ENCODE assay signal across 14 cellular contexts in genomic region chr3:190265795-190266194, GRCh38. TPM values are rescaled to one million over a fixed set of nuclear protein-coding genes. Genes with fewer than 3 reads are reported as not detected.
DNase-seq lines count a peak whose midpoint lies in the region; ATAC-seq, FAIRE-seq and TF ChIP-seq lines count a peak whose summit lies in the region.
"Had no signal": no experiment of that assay in that cellular context is flagged by ENCODE, and none has a peak within 500 bp of the region (broad histone marks: within the 10 kb centered on the region; RNA-seq: fewer than 3 reads in every experiment).

No MANE protein-coding gene starts in this region.

- intact Hi-C loops in left lung (cut with DNase I), result no loop called here

- peaks cover 0 to 4% of the 10 kb centered on the region in 2 donors for H3K4me1 ChIP-seq in left lung
- no peaks in the 10 kb centered on the region for H3K4me1 ChIP-seq in H9 (ENCODE audit: insufficient read depth, low read length)

- no peaks in the 10 kb centered on the region for H3K27me3 ChIP-seq in left lung
- H3K27me3 ChIP-seq in H9 (ENCODE audit: insufficient read depth, low read length), result no peaks in the 10 kb centered on the region
- H3K27me3 ChIP-seq: ovary had no signal

- H3K79me1 ChIP-seq in H9 (ENCODE audit: insufficient read depth, low read depth, low read length, poor library complexity, severe bottlenecking), result no peaks in the 10 kb centered on the region

- H3K4me2 ChIP-seq in H9 (ENCODE audit: insufficient read depth, insufficient read length, low read length), result no peak overlapping the region

- H3K23ac ChIP-seq in H9 (ENCODE audit: insufficient read length, low read depth, low read length), result no peak overlapping the region

- WGBS in H9 (ENCODE audit: extremely low coverage, insufficient read length, low lambda C conversion rate), result no CpG with 5 or more reads among the region's 3 CpGs

- DNase-seq in AG08395 (ENCODE audit: low spot score) (peak; percentile 13), cardiac fibroblast (ENCODE audit: low read depth in 2 of 2) (peak; percentile 46 to 61), left lung (no peak), RCC 7860 (ENCODE audit: low spot score) (no peak), H9 (no peak)
- no peak for DNase-seq in stimulated activated CD4-positive, alpha-beta T cell treated with anti-CD3 and anti-CD28 coated beads, Interleukin-12 subunit alpha, Interleukin-12 subunit beta, amount 100 ng/mL, for 4 hours
- DNase-seq: AML-193, erythroblast, GDM1, NCI-H446, ovary had no signal

- no peak overlapping the region for H3K4me3 Mint-ChIP-seq in activated T-helper 17 cell treated with anti-CD3 and anti-CD28 coated beads, Interleukin-2, amount 50 U/mL, for 72 hours
- no peak overlapping the region for H3K4me3 Mint-ChIP-seq in H9

- no peak overlapping the region for H2BK20ac ChIP-seq in H9 (ENCODE audit: low read depth, low read length, poor library complexity, severe bottlenecking)

- H4K91ac ChIP-seq in H9 (ENCODE audit: insufficient read length, low read depth, low read length), result no peak overlapping the region

- no peak overlapping the region for H2BK120ac ChIP-seq in H9 (ENCODE audit: low read depth, low read length, poor library complexity, severe bottlenecking)

- no peaks in the 10 kb centered on the region for H3K23me2 ChIP-seq in H9 (ENCODE audit: insufficient read length, low read depth, low read length, poor library complexity, severe bottlenecking)

- no peak overlapping the region for H3K14ac ChIP-seq in H9 (ENCODE audit: insufficient read depth, low read length)

- H2AFZ ChIP-seq in H9 (ENCODE audit: low read length), result no peak overlapping the region

- no peak; the same call in 1 of the 2 replicates for TF ChIP-seq RAD21 in Ishikawa (IDR thresholded peaks at IDR 0.05; ENCODE audit: low read depth)

- no peaks in the 10 kb centered on the region for H3K4me1 Mint-ChIP-seq in activated T-helper 17 cell treated with anti-CD3 and anti-CD28 coated beads, Interleukin-2, amount 50 U/mL, for 72 hours
- peaks cover 4 to 6% of the 10 kb centered on the region in 2 experiments for H3K4me1 Mint-ChIP-seq in H9

- peaks cover 4% of the 10 kb centered on the region for H3K9me3 Mint-ChIP-seq in activated T-helper 17 cell treated with anti-CD3 and anti-CD28 coated beads, Interleukin-2, amount 50 U/mL, for 72 hours
- no peaks in the 10 kb centered on the region for H3K9me3 Mint-ChIP-seq in H9

- no peak overlapping the region for H2BK5ac ChIP-seq in H9 (ENCODE audit: insufficient read length, low read length)

- no peak overlapping the region for H2AK5ac ChIP-seq in H9 (ENCODE audit: insufficient read length, low read length)

- no peaks in the 10 kb centered on the region for H3K36me3 Mint-ChIP-seq in activated T-helper 17 cell treated with anti-CD3 and anti-CD28 coated beads, Interleukin-2, amount 50 U/mL, for 72 hours (ENCODE audit: low read depth)
- H3K36me3 Mint-ChIP-seq in H9 (ENCODE audit: insufficient read depth in 1 of 3, low read depth in 3 of 3), result no peaks in the 10 kb centered on the region; a peak in 1 of 7 replicates

- no peaks in the 10 kb centered on the region for H3K79me2 ChIP-seq in H9 (ENCODE audit: insufficient read depth, low read length)

- H4K8ac ChIP-seq in H9 (replicated peaks; ENCODE audit: insufficient read length, low read depth, low read length), result no peak overlapping the region

- H3K27ac ChIP-seq in left lung, result no peak overlapping the region
- no peak overlapping the region for H3K27ac ChIP-seq in H9 (ENCODE audit: insufficient read length, low read depth, low read length)
- H3K27ac ChIP-seq: ovary had no signal

- ATAC-seq in left lung, result peak; percentile 62
- no peak for ATAC-seq in activated T-helper 17 cell treated with anti-CD3 and anti-CD28 coated beads, Interleukin-2, amount 50 U/mL, for 72 hours (replicated peaks)
- ATAC-seq: K562 had no signal

- H3K4ac ChIP-seq in H9 (ENCODE audit: low read depth, low read length), result no peak overlapping the region

- no peak for TF ChIP-seq CTCF in cardiac fibroblast (IDR thresholded peaks at IDR 0.05; ENCODE audit: low read depth, low read length)
- no peak for TF ChIP-seq CTCF in left lung (IDR thresholded peaks at IDR 0.05)
- TF ChIP-seq CTCF in H9 (conservative IDR thresholded peaks at IDR 0.05), result no peak

- H3K4me3 ChIP-seq in cardiac fibroblast (replicated peaks in 1 of 2; ENCODE audit: low read depth in 2 of 2, low read length in 2 of 2) (no peak overlapping the region), left lung (no peak overlapping the region)
- H3K4me3 ChIP-seq: K562, ovary had no signal

- H3K9me3 ChIP-seq in left lung (no peaks in the 10 kb centered on the region), H9 (ENCODE audit: control insufficient read depth, low read depth, low read length) (no peaks in the 10 kb centered on the region)
- H3K9me3 ChIP-seq: ovary had no signal

- no peak overlapping the region for H3T11ph ChIP-seq in H9 (ENCODE audit: low read length)

- no peak overlapping the region for H2BK12ac ChIP-seq in H9 (ENCODE audit: insufficient read length, low read depth, low read length)

- H3K27ac Mint-ChIP-seq in activated T-helper 17 cell treated with anti-CD3 and anti-CD28 coated beads, Interleukin-2, amount 50 U/mL, for 72 hours, result no peak overlapping the region
- H3K27ac Mint-ChIP-seq in H9, result no peak overlapping the region

- no peak overlapping the region for H3K56ac ChIP-seq in H9 (ENCODE audit: insufficient read length, low read depth, low read length)

- H4K20me1 ChIP-seq in H9 (ENCODE audit: control insufficient read depth, insufficient read depth, insufficient read length), result no peaks in the 10 kb centered on the region

- H3K18ac ChIP-seq in H9 (ENCODE audit: insufficient read length, low read depth, low read length), result no peak overlapping the region

- FAIRE-seq in RCC 7860 (lab: Jason Lieb, UNC), result no peak
- FAIRE-seq: K562 had no signal

- H2BK15ac ChIP-seq in H9 (ENCODE audit: low read depth, low read length), result no peak overlapping the region

- TF ChIP-seq EP300 in Ishikawa (IDR thresholded peaks at IDR 0.05; ENCODE audit: borderline replicate concordance), result no peak

- H3K27me3 Mint-ChIP-seq in activated T-helper 17 cell treated with anti-CD3 and anti-CD28 coated beads, Interleukin-2, amount 50 U/mL, for 72 hours, result peaks cover 19% of the 10 kb centered on the region
- no peaks in the 10 kb centered on the region for H3K27me3 Mint-ChIP-seq in H9 (ENCODE audit: low read depth)

- H4K5ac ChIP-seq in H9 (ENCODE audit: insufficient read length, low read depth, low read length), result no peak overlapping the region

- no peak overlapping the region for H3K9ac ChIP-seq in H9 (ENCODE audit: extremely low read depth, insufficient read length, low read length)

- H3K36me3 ChIP-seq in left lung, result no peaks in the 10 kb centered on the region
- H3K36me3 ChIP-seq: ovary had no signal

TF ChIP-seq in Ishikawa, 13 proteins besides CTCF, POLR2A, EP300 and RAD21:
- TF ChIP-seq ZBTB7A (IDR thresholded peaks at IDR 0.05; ENCODE audit: low read depth), result no peak
- TF ChIP-seq TCF12 (IDR thresholded peaks at IDR 0.05; ENCODE audit: low read depth), result 0 out of 2 replicates have a peak, but pooled peaks have one; percentile 50
- TF ChIP-seq TEAD4 (IDR thresholded peaks at IDR 0.05), result peak; percentile 37; the same call in 1 of the 2 replicates
- 0 out of 2 replicates have a peak, but pooled peaks have one; percentile 18 for TF ChIP-seq NFIC (IDR thresholded peaks at IDR 0.05)
- TF ChIP-seq MAX (IDR thresholded peaks at IDR 0.05), result no peak
- TF ChIP-seq CEBPB (IDR thresholded peaks at IDR 0.05), result peak; percentile 84

RNA-seq across cellular contexts. Expression of gene CLDN1, which starts 56.5 kb away (rescaled TPM):
- total RNA-seq in left lung, result 10 to 100 TPM; 37.4 to 78.8 TPM
- total RNA-seq in activated T-helper 17 cell treated with anti-CD3 and anti-CD28 coated beads, Interleukin-2, amount 50 U/mL, for 72 hours, result under 1 TPM; 0.11 to 0.61 TPM
- 1.0 and 2.1 TPM in 2 replicates for total RNA-seq in H9 (2021)

Comparison
In these comparisons a context has a peak if more than half of its experiments do, and no peak if none do; other contexts are left out.
1. DNase-seq: peak in AG08395 (single experiment) and cardiac fibroblast (2 of 2); none in left lung (0 of 2), RCC 7860 (single experiment), stimulated activated CD4-positive, alpha-beta T cell treated with anti-CD3 and anti-CD28 coated beads, Interleukin-12 subunit alpha, Interleukin-12 subunit beta, amount 100 ng/mL, for 4 hours (single experiment) and H9 (single experiment).
2. RNA of gene CLDN1, which starts 56.5 kb away (total RNA-seq): 37.4 to 78.8 TPM in left lung; 1.0 to 2.1 TPM in H9 and 0.11 to 0.61 TPM in activated T-helper 17 cell treated with anti-CD3 and anti-CD28 coated beads, Interleukin-2, amount 50 U/mL, for 72 hours; every median in the first group is over 10 times any median in the second.